14 cellular contexts compared by ENCODE assay signal in the genomic region with DNA sequence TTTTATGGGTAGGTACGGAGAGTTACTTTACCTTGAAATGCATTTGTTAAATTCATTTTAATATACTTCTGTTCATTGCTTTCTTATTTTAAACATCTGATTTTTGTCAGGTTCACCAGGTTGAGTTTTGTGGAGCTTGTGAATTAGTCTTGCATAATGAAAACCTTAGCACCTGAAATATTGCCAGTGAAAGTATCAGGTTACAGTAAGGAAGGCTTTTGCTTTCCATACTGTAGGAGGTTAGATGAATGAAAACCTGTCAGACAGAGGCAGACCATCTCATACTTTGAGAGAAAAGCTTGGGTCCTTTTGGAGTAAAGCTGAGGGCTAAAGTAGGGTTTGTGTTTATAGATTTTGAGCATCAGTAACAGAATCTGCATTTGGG. TPM values are rescaled to one million over a fixed set of nuclear protein-coding genes. Genes with fewer than 3 reads are reported as not detected.
DNase-seq lines count a peak whose midpoint lies in the region; TF ChIP-seq lines count a peak whose summit lies in the region.
"Had no signal": no experiment of that assay in that cellular context is flagged by ENCODE, and none has a peak within 500 bp of the region (broad histone marks: within the 10 kb centered on the region; RNA-seq: fewer than 3 reads in every experiment).

No MANE protein-coding gene starts in this region.

- H3K4me1 ChIP-seq in PC-9 (replicated peaks; ENCODE audit: insufficient read depth) (peaks cover 53% of the 10 kb centered on the region), skeletal muscle tissue (ENCODE audit: control insufficient read depth in 3 of 3, insufficient read depth in 3 of 3, low read length in 3 of 3) (peaks cover 42 to 58% (median 49%) of the 10 kb centered on the region in 3 donors), tibial artery (peaks cover 0 to 41% (median 23%) of the 10 kb centered on the region in 4 donors), tibial nerve (peaks cover 0 to 53% (median 11%) of the 10 kb centered on the region in 4 donors)

- in situ Hi-C loops in brain microvascular endothelial cell (cut with HindIII; ENCODE audit: low pct_ligation_motif_present, low sequenced_read_pairs), result no loop called here

- H3K9me3 ChIP-seq in PC-9 (ENCODE audit: insufficient read depth, low read depth) (no peaks in the 10 kb centered on the region), skeletal muscle tissue (ENCODE audit: control insufficient read depth in 3 of 3, low read length in 3 of 3) (no peaks in the 10 kb centered on the region), tibial artery (no peaks in the 10 kb centered on the region), tibial nerve (no peaks in the 10 kb centered on the region)
- H3K9me3 ChIP-seq: HAP-1, uterus had no signal

- H3K27ac ChIP-seq in PC-9, result peak overlapping the region; percentile 99
- H3K27ac ChIP-seq in skeletal muscle tissue (ENCODE audit: low read depth, low read length), result peak overlapping the region; percentile 90
- H3K27ac ChIP-seq in tibial artery, result no peak overlapping the region
- no peak overlapping the region for H3K27ac ChIP-seq in brain microvascular endothelial cell
- H3K27ac ChIP-seq in tibial nerve, result no peak overlapping the region
- H3K27ac ChIP-seq: uterus had no signal

- peaks cover 87% of the 10 kb centered on the region for H3K79me2 ChIP-seq in PC-9 (ENCODE audit: low read depth)

- H4K20me1 ChIP-seq in PC-9 (ENCODE audit: insufficient read depth), result peaks cover 34% of the 10 kb centered on the region

- H3F3A ChIP-seq in PC-9 (ENCODE audit: insufficient read depth, low read depth), result peaks cover 66% of the 10 kb centered on the region

- peaks cover 32% of the 10 kb centered on the region for H3K36me3 ChIP-seq in PC-9 (ENCODE audit: low read depth)
- H3K36me3 ChIP-seq in skeletal muscle tissue (ENCODE audit: control insufficient read depth in 3 of 3, insufficient read depth in 3 of 3, low read length in 3 of 3), result peaks cover 0 to 3% (median 0%) of the 10 kb centered on the region in 3 donors
- H3K36me3 ChIP-seq in tibial artery, result peaks cover 11 to 31% (median 21%) of the 10 kb centered on the region in 3 donors
- H3K36me3 ChIP-seq in brain microvascular endothelial cell (replicated peaks), result peaks cover 37% of the 10 kb centered on the region
- peaks cover 0 to 33% (median 0%) of the 10 kb centered on the region in 3 donors for H3K36me3 ChIP-seq in tibial nerve
- H3K36me3 ChIP-seq: uterus had no signal

- H3K27me3 ChIP-seq in PC-9 (ENCODE audit: insufficient read depth, low read depth) (no peaks in the 10 kb centered on the region), skeletal muscle tissue (ENCODE audit: control insufficient read depth in 3 of 3, insufficient read depth in 3 of 3, low read length in 3 of 3) (no peaks in the 10 kb centered on the region), tibial artery (no peaks in the 10 kb centered on the region), brain microvascular endothelial cell (replicated peaks) (no peaks in the 10 kb centered on the region), tibial nerve (no peaks in the 10 kb centered on the region)
- H3K27me3 ChIP-seq: uterus had no signal

- peak overlapping the region; percentile 35; the same call in 1 of the 2 replicates for H3K4me3 ChIP-seq in PC-9
- H3K4me3 ChIP-seq in fibroblast of mammary gland (ENCODE audit: control insufficient read depth, low read depth, low read length), result no peak overlapping the region
- H3K4me3 ChIP-seq in skeletal muscle tissue (ENCODE audit: low read length in 3 of 3), result peak overlapping the region in 1 of 3 donors; percentile 6
- H3K4me3 ChIP-seq in tibial artery, result no peak overlapping the region
- no peak overlapping the region for H3K4me3 ChIP-seq in brain microvascular endothelial cell (ENCODE audit: low read depth, low read length)
- no peak overlapping the region for H3K4me3 ChIP-seq in tibial nerve
- H3K4me3 ChIP-seq: HAP-1, uterus had no signal

- no peaks in the 10 kb centered on the region for H3K9me2 ChIP-seq in PC-9 (ENCODE audit: insufficient read depth)

- no peak for TF ChIP-seq POLR2A in tibial nerve (IDR thresholded peaks at IDR 0.05)

- TF ChIP-seq CTCF in PC-9 (conservative IDR thresholded peaks at IDR 0.05) (no peak), fibroblast of mammary gland (conservative IDR thresholded peaks at IDR 0.05; ENCODE audit: control insufficient read depth, insufficient read depth, low read depth, low read length) (no peak), tibial artery (IDR thresholded peaks at IDR 0.05) (no peak), brain microvascular endothelial cell (IDR thresholded peaks at IDR 0.05; ENCODE audit: low read depth, low read length, missing control alignments) (no peak), tibial nerve (IDR thresholded peaks at IDR 0.05) (no peak)

- H3K9ac ChIP-seq in skeletal muscle tissue (ENCODE audit: low read depth in 1 of 3, low read length in 3 of 3), result no peak overlapping the region

- WGBS in tibial nerve, 2 donors, result 70 to 74% methylated on average over 1 of the region's 1 CpG

- peak overlapping the region; percentile 81 for H3K4me2 ChIP-seq in PC-9

- no peak overlapping the region for H2AFZ ChIP-seq in PC-9

- DNase-seq in NCI-H2196 (lab: John Stamatoyannopoulos, UW; ENCODE audit: unreplicated experiment) (peak; percentile 16), NCI-H2196 treated with DMSO at 0.1 percent for 48 hours (lab: John Stamatoyannopoulos, UW; ENCODE audit: unreplicated experiment) (no peak), PC-9 (no peak), fibroblast of mammary gland (ENCODE audit: low read depth) (peak; percentile 24), tibial artery (no peak), brain microvascular endothelial cell (no peak), tibial nerve (ENCODE audit: low spot score in 2 of 2) (no peak)
- DNase-seq: activated CD4-positive, alpha-beta T cell treated with anti-CD3 and anti-CD28 coated beads, Interleukin-2, amount 50 U/mL, for 1 hour; activated gamma-delta T cell; cerebellar nuclear complex; foreskin fibroblast; uterus had no signal

- POLR2A ChIA-PET in PC-9 (lab: Charles Lee; ENCODE audit: unreplicated experiment), result interaction anchor here (0.6 to 0.8 kb wide), 7 partner anchors 15 to 327 kb away, joined by 3 to 8 read pairs (median 6); no protein-coding TSS in a partner anchor

- no peak for TF ChIP-seq EP300 in tibial nerve (IDR thresholded peaks at IDR 0.05)

- intact Hi-C loops in PC-9 (cut with micrococcal nuclease; ENCODE audit: unreplicated experiment), result loop anchor here (1.0 to 2.0 kb wide), 3 partner anchors 14 to 178 kb away; a partner anchor contains a TSS
- intact Hi-C loops in tibial artery (cut with DNase I; ENCODE audit: low total_unique reads), result no loop called here

- CTCF ChIA-PET in PC-9 (lab: Charles Lee), result interaction anchor here (0.6 to 1.4 kb wide), 6 partner anchors 35 to 452 kb away, joined by 3 to 14 read pairs (median 4); a partner anchor contains a TSS

- no TSS peak for BruUV-seq in PC-9 (replicated peaks; lab: Mats Ljungman, UMichigan)

RNA-seq across cellular contexts. Expression of a gene that starts 34.7 kb away (rescaled TPM):
- total RNA-seq in PC-9 (2021) (83.2 and 143 TPM in 2 replicates), skeletal muscle tissue (51.7 TPM), tibial nerve (100 to 1,000 TPM in 2 of 4 donors, 10 to 100 TPM in 2; 89.2 to 114 (median 97.0) TPM)

RNA-seq across cellular contexts. Expression of a gene that starts 47.2 kb away (rescaled TPM):
- total RNA-seq in PC-9 (2021), result 18.3 and 25.9 TPM in 2 replicates
- 0.52 TPM for total RNA-seq in skeletal muscle tissue
- total RNA-seq in tibial nerve, result 1 to 10 TPM; 1.5 to 4.1 (median 2.4) TPM

Comparison
In these comparisons a context has a peak if more than half of its experiments do, and no peak if none do; other contexts are left out.
1. DNase-seq: peak in NCI-H2196 (single experiment) and fibroblast of mammary gland (single experiment); none in NCI-H2196 treated with DMSO at 0.1 percent for 48 hours (single experiment), PC-9 (0 of 2), tibial artery (0 of 2), brain microvascular endothelial cell (single experiment) and tibial nerve (0 of 2).
2. H3K27ac ChIP-seq: peak in PC-9 (single experiment) and skeletal muscle tissue (single experiment); none in tibial artery (0 of 2), brain microvascular endothelial cell (single experiment) and tibial nerve (0 of 4).